In the genomic region with DNA sequence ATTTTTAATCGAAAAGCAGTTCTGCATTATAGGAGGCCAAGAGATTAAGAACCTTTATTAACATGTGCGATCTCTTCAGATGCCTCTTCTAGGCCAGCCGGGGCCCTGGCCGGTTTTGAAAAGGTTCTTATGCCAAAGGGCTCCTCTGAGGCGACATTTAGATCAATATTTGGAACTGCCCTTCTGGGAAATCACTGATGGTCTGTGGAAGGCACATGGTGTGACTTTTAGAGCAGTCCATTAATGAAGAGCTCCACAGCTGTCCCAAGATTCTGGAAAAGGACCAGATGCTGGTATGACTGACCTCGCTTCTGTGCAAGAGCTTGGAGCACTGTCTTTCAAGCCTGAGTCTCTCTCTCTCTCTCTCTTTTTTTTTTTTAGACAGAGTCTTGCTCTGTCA, we compare ENCODE assay signal across 16 cellular contexts.
"Had no signal": no experiment of that assay in that cellular context is flagged by ENCODE, and none has a peak within 500 bp of the region (broad histone marks: within the 10 kb centered on the region; RNA-seq: fewer than 3 reads in every experiment).

No MANE protein-coding gene starts in this region.

- DNase-seq: activated CD4-positive, alpha-beta T cell treated with anti-CD3 and anti-CD28 coated beads, Interleukin-2, amount 10 ng/mL, durations not matched to agents 7 days and 5 days; activated CD4-positive, CD25-positive, alpha-beta regulatory T cell; activated CD8-positive, alpha-beta memory T cell treated with anti-CD3 and anti-CD28 coated beads, Interleukin-2, amount 50 U/mL, for 48 hours; activated gamma-delta T cell treated with Interleukin-2 at 50 U/mL for 16 hours; amniotic stem cell; body of pancreas; central memory CD4-positive, alpha-beta T cell; effector CD4-positive, alpha-beta T cell; heart right ventricle; left colon; nucleus accumbens; small intestine had no signal

- H3K27me3 ChIP-seq: body of pancreas, heart right ventricle, right atrium auricular region had no signal

- H3K4me3 ChIP-seq: body of pancreas, coronary artery, heart right ventricle, right atrium auricular region had no signal

- ATAC-seq: body of pancreas; heart right ventricle; natural killer cell treated with Interleukin-12 subunit alpha and Interleukin-12 subunit beta and Interleukin-15 and Interleukin-18, amount 100 ng/mL, for 72 hours had no signal

- H3K27ac ChIP-seq: body of pancreas, coronary artery, right atrium auricular region had no signal

- FAIRE-seq: frontal cortex, small intestine had no signal

- H3K9me3 ChIP-seq: body of pancreas, heart right ventricle, right atrium auricular region had no signal

- H3K4me1 ChIP-seq: body of pancreas had no signal
